In genomic region chr1:32072622-32073386, GRCh38 we compare ENCODE assay signal across 8 cellular contexts. TPM values are rescaled to one million over a fixed set of nuclear protein-coding genes. Genes with fewer than 3 reads are reported as not detected.
DNase-seq lines count a peak whose midpoint lies in the region; ATAC-seq and TF ChIP-seq lines count a peak whose summit lies in the region.

Gene TMEM39B (plus strand): TSS chr1:32072939. CDS start chr1:32073048, 109 bp downstream.

- DNase-seq in AG08396 (ENCODE audit: low spot score) (peak; percentile 96), NCI-H226 (peak; percentile 93), mammary epithelial cell (peak; percentile 93), iPS-NIHi11 (ENCODE audit: low spot score) (peak; percentile 92), smooth muscle cell (lab: John Stamatoyannopoulos, UW; ENCODE audit: unreplicated experiment) (peak; percentile 96)

- peak; percentile 93 for TF ChIP-seq POLR2A in GM18951 (IDR thresholded peaks at IDR 0.05; ENCODE audit: extremely low read depth, insufficient read depth, insufficient read length)

- H3K4me1 ChIP-seq in mammary epithelial cell (ENCODE audit: insufficient read depth, low read length) = peaks cover 24% of the 10 kb centered on the region
- peaks cover 19% of the 10 kb centered on the region for H3K4me1 ChIP-seq in smooth muscle cell (ENCODE audit: low read depth)

- no peaks in the 10 kb centered on the region for H3K27me3 ChIP-seq in mammary epithelial cell (ENCODE audit: insufficient read depth, low read length)
- no peaks in the 10 kb centered on the region for H3K27me3 ChIP-seq in smooth muscle cell (ENCODE audit: low read depth)

- in situ Hi-C loops in GM18951 (cut with MboI; ENCODE audit: low sequenced_read_pairs, unreplicated experiment) = no loop called here
- in situ Hi-C loops in mammary epithelial cell (cut with MboI; ENCODE audit: low sequenced_read_pairs in 2 of 2) = no loop called here

- intact Hi-C loops in mammary epithelial cell (cut with micrococcal nuclease) = loop anchor here (2.0 kb wide), 1 partner anchor 36 kb away; the partner anchor contains the start of gene KPNA6

- CTCF ChIA-PET in mammary epithelial cell (lab: Charles Lee; ENCODE audit: low non-redundant PET) = interaction anchor here (0.6 to 1.3 kb wide), 3 partner anchors 27 to 68 kb away, joined by 3 to 16 read pairs (median 6); no protein-coding TSS in a partner anchor

- H3K9ac ChIP-seq in mammary epithelial cell (ENCODE audit: insufficient read depth, low read length) (peak within 1 kb of the TSS; percentile 9), smooth muscle cell (ENCODE audit: low read depth) (peak within 1 kb of the TSS; percentile 68)

- TF ChIP-seq CTCF in WI38 (IDR thresholded peaks at IDR 0.05; ENCODE audit: low read depth, low read length) (no peak), mammary epithelial cell (conservative IDR thresholded peaks at IDR 0.05 in 1 of 2, IDR thresholded peaks at IDR 0.05 in 1 of 2; ENCODE audit: extremely low read depth in 1 of 2, insufficient read depth in 1 of 2, low read depth in 1 of 2, low read length in 2 of 2) (peak in 1 of 2 donors; percentile 25), smooth muscle cell (IDR thresholded peaks at IDR 0.05; ENCODE audit: borderline replicate concordance, insufficient read depth, poor library complexity, severe bottlenecking) (no peak)

- H3K36me3 ChIP-seq in mammary epithelial cell (ENCODE audit: insufficient read depth, low read length) = peaks cover 7% of the 10 kb centered on the region
- H3K36me3 ChIP-seq in smooth muscle cell (ENCODE audit: low read depth) = no peaks in the 10 kb centered on the region

- H3K4me3 ChIP-seq in WI38 (ENCODE audit: low read depth, low read length) = peak within 1 kb of the TSS; percentile 74
- H3K4me3 ChIP-seq in mammary epithelial cell (replicated peaks in 1 of 3; ENCODE audit: insufficient read depth in 1 of 3, low read depth in 2 of 3, low read length in 3 of 3) = peak within 1 kb of the TSS; percentile 96 to 100 (median 98)
- H3K4me3 ChIP-seq in smooth muscle cell = peak within 1 kb of the TSS; percentile 86

- H3F3A ChIP-seq in smooth muscle cell (ENCODE audit: low read depth) = peaks cover 13% of the 10 kb centered on the region

- H2AFZ ChIP-seq in mammary epithelial cell (ENCODE audit: low read depth, low read length) (peak within 1 kb of the TSS; percentile 89), smooth muscle cell (ENCODE audit: low read depth) (no peak within 1 kb of the TSS)

- H4K20me1 ChIP-seq in mammary epithelial cell (ENCODE audit: insufficient read depth, low read length) (no peaks in the 10 kb centered on the region), smooth muscle cell (ENCODE audit: low read depth) (peaks cover 5% of the 10 kb centered on the region)

- H3K79me2 ChIP-seq in mammary epithelial cell (ENCODE audit: insufficient read depth, low read length) (peaks cover 18% of the 10 kb centered on the region), smooth muscle cell (ENCODE audit: low read depth) (peaks cover 8% of the 10 kb centered on the region)

- WGBS in mammary epithelial cell (ENCODE audit: low coverage, missing lambda C conversion rate) = 0% methylated on average over 3 of the region's 73 CpGs
- WGBS in smooth muscle cell (ENCODE audit: low lambda C conversion rate) = under 1% methylated on average over 52 of the region's 73 CpGs

- H3K4me2 ChIP-seq in mammary epithelial cell (ENCODE audit: insufficient read depth, low read depth, low read length) (peak within 1 kb of the TSS; percentile 89), smooth muscle cell (peak within 1 kb of the TSS; percentile 93)

- no peaks in the 10 kb centered on the region for H3K9me3 ChIP-seq in mammary epithelial cell (replicated peaks; ENCODE audit: insufficient read depth, low read length)
- H3K9me3 ChIP-seq in smooth muscle cell (replicated peaks; ENCODE audit: low read depth) = no peaks in the 10 kb centered on the region

- H3K27ac ChIP-seq in mammary epithelial cell (ENCODE audit: insufficient read depth, low read depth, low read length) (peak within 1 kb of the TSS; percentile 41), smooth muscle cell (ENCODE audit: low read depth) (peak within 1 kb of the TSS; percentile 81)

- dilution Hi-C loops in mammary epithelial cell (cut with HindIII; ENCODE audit: low sequenced_read_pairs) = no loop called here

- peak; percentile 88 for ATAC-seq in HG03175 (IDR thresholded peaks at IDR 0.05; ENCODE audit: unreplicated experiment)

- no TSS peak for BruUV-seq in mammary epithelial cell (replicated peaks; lab: Mats Ljungman, UMichigan)

RNA-seq across cellular contexts. Expression of gene TMEM39B, which starts in this region (rescaled TPM):
- total RNA-seq in mammary epithelial cell (10 to 100 TPM in 1 of 2 donors, 1 to 10 TPM in 1; 3.7 to 15.5 TPM), smooth muscle cell (9.2 and 9.4 TPM in 2 replicates)
- polyA plus RNA-seq in mammary epithelial cell (15.8 TPM), smooth muscle cell (4.4 and 7.5 TPM in 2 replicates)
- polyA minus RNA-seq in mammary epithelial cell = 11.7 TPM

Comparison
In these comparisons a context has a peak if more than half of its experiments do, and no peak if none do; other contexts are left out.
1. Peak in every context shown above with its lines: DNase-seq, ATAC-seq, H3K4me3 ChIP-seq and H3K27ac ChIP-seq.